ENCODE assay signal across 1 cellular context in genomic region chr12:63845726-63846125, GRCh38.
TF ChIP-seq lines count a peak whose summit lies in the region.

No MANE protein-coding gene starts in this region.

TF ChIP-seq in H1, 55 proteins besides CTCF, POLR2A, EP300 and RAD21:
- no peak for TF ChIP-seq RNF2 (IDR thresholded peaks at IDR 0.05; ENCODE audit: borderline replicate concordance, low read depth, low read length, missing control alignments, poor library complexity, severe bottlenecking)
- TF ChIP-seq RFX5 (IDR thresholded peaks at IDR 0.05; ENCODE audit: borderline replicate concordance, low read depth, low read length): no peak
- TF ChIP-seq BACH1 (IDR thresholded peaks at IDR 0.05; ENCODE audit: low read length): no peak
- no peak for TF ChIP-seq HDAC6 (IDR thresholded peaks at IDR 0.05; ENCODE audit: low read depth, low read length)
- no peak for TF ChIP-seq MAFK (IDR thresholded peaks at IDR 0.05; ENCODE audit: low read depth, low read length)
- TF ChIP-seq SUZ12 (IDR thresholded peaks at IDR 0.05; ENCODE audit: low read length): no peak
- TF ChIP-seq BRCA1 (IDR thresholded peaks at IDR 0.05; ENCODE audit: low read depth, low read length): no peak
- TF ChIP-seq CEBPB (IDR thresholded peaks at IDR 0.05; ENCODE audit: low read depth, low read length): no peak
- no peak for TF ChIP-seq ZNF274 (IDR thresholded peaks at IDR 0.05; ENCODE audit: borderline replicate concordance, extremely low read depth, low read length)
- no peak for TF ChIP-seq CTBP2 (IDR thresholded peaks at IDR 0.05; ENCODE audit: borderline replicate concordance, insufficient read depth, insufficient read length, low read length)
- no peak for TF ChIP-seq SP2 (IDR thresholded peaks at IDR 0.05; ENCODE audit: low read length)
- TF ChIP-seq KDM4A (IDR thresholded peaks at IDR 0.05; ENCODE audit: low read depth, low read length, severe bottlenecking): no peak
